Comparison of ENCODE assay signal across 19 cellular contexts in the genomic region with DNA sequence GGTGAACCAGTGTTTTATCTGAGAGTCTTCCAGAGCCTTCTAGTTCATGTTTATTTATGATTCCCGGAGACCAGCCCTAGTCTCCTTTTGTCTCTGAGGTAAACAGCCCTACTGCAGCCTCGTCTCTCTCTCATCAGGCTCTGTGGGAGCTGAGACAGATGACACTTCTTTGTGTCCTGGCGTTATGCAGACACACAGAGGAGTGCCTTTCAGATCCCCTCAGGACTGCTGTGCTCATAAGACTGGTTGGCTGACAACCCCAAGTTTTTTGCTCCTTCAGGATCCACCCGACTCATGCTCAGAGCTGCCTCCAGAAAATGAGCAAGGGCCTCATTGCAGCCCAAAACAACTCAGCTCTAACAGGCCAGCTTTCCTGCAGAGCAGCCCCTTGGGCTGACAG.
DNase-seq lines count a peak whose midpoint lies in the region; ATAC-seq and TF ChIP-seq lines count a peak whose summit lies in the region.
"Had no signal": no experiment of that assay in that cellular context is flagged by ENCODE, and none has a peak within 500 bp of the region (broad histone marks: within the 10 kb centered on the region; RNA-seq: fewer than 3 reads in every experiment).

No MANE protein-coding gene starts in this region.

- H3K23ac ChIP-seq in mesendoderm (ENCODE audit: low read length) = no peak overlapping the region

- H3K9me3 Mint-ChIP-seq in MCF 10A (ENCODE audit: unreplicated experiment) (no peaks in the 10 kb centered on the region), neural crest cell (no peaks in the 10 kb centered on the region)
- peaks cover 10% of the 10 kb centered on the region for H3K9me3 Mint-ChIP-seq in stimulated activated memory B cell treated with anti-CD40 and anti-IgM and Interleukin-4, amounts not matched to agents 10 μg/mL and 1 μg/mL and 100 μg/mL, for 72 hours

- peaks cover 10% of the 10 kb centered on the region for H3K4me1 Mint-ChIP-seq in MCF 10A (ENCODE audit: insufficient read depth, unreplicated experiment)
- peaks cover 32% of the 10 kb centered on the region for H3K4me1 Mint-ChIP-seq in neural crest cell
- no peaks in the 10 kb centered on the region for H3K4me1 Mint-ChIP-seq in stimulated activated memory B cell treated with anti-CD40 and anti-IgM and Interleukin-4, amounts not matched to agents 10 μg/mL and 1 μg/mL and 100 μg/mL, for 72 hours
- H3K4me1 Mint-ChIP-seq: B cell; CD4-positive, CD25-positive, alpha-beta regulatory T cell had no signal

- peaks cover 5% of the 10 kb centered on the region for H3K4me1 ChIP-seq in mammary epithelial cell (ENCODE audit: insufficient read depth, low read length)
- H3K4me1 ChIP-seq in ectodermal cell (ENCODE audit: control insufficient read depth, insufficient read depth, low read length) = peaks cover 12% of the 10 kb centered on the region
- H3K4me1 ChIP-seq in mesendoderm (ENCODE audit: control insufficient read depth, low read depth, low read length) = no peaks in the 10 kb centered on the region

- H3K27ac Mint-ChIP-seq in MCF 10A (ENCODE audit: low read depth, unreplicated experiment) = peak overlapping the region; percentile 60
- H3K27ac Mint-ChIP-seq in neural crest cell (ENCODE audit: unreplicated experiment) = peak overlapping the region; percentile 77
- no peak overlapping the region for H3K27ac Mint-ChIP-seq in stimulated activated memory B cell treated with anti-CD40 and anti-IgM and Interleukin-4, amounts not matched to agents 10 μg/mL and 1 μg/mL and 100 μg/mL, for 72 hours
- H3K27ac Mint-ChIP-seq: B cell; CD4-positive, CD25-positive, alpha-beta regulatory T cell had no signal

- H3K79me2 ChIP-seq in mammary epithelial cell (ENCODE audit: insufficient read depth, low read length) = no peaks in the 10 kb centered on the region
- no peaks in the 10 kb centered on the region for H3K79me2 ChIP-seq in mesendoderm (ENCODE audit: control insufficient read depth, insufficient read depth, low read length)

- no peak overlapping the region for H4K8ac ChIP-seq in mesendoderm (ENCODE audit: low read depth, low read length)

- H3K4me2 ChIP-seq in mammary epithelial cell (ENCODE audit: insufficient read depth, low read depth, low read length) (no peak overlapping the region), mesendoderm (ENCODE audit: low read length) (no peak overlapping the region)

- CTCF ChIA-PET in MCF 10A (lab: Yijun Ruan, JAX) (no interaction called here), mammary epithelial cell (lab: Charles Lee; ENCODE audit: low non-redundant PET) (no interaction called here)

- H4K20me1 ChIP-seq in mammary epithelial cell (ENCODE audit: insufficient read depth, low read length) = no peaks in the 10 kb centered on the region

- H3K9ac ChIP-seq in mammary epithelial cell (ENCODE audit: insufficient read depth, low read length) = no peak overlapping the region
- no peak overlapping the region for H3K9ac ChIP-seq in mesendoderm (ENCODE audit: low read length)

- H3K27me3 ChIP-seq in mammary epithelial cell (ENCODE audit: insufficient read depth, low read length) = no peaks in the 10 kb centered on the region
- H3K27me3 ChIP-seq in ectodermal cell (ENCODE audit: control insufficient read depth, insufficient read depth, low read length, poor library complexity, severe bottlenecking) = no peaks in the 10 kb centered on the region
- no peaks in the 10 kb centered on the region for H3K27me3 ChIP-seq in mesendoderm (ENCODE audit: insufficient read depth, low read length, poor library complexity)

- DNase-seq in MCF 10A (ENCODE audit: unreplicated experiment) (no peak), mammary epithelial cell (no peak), neural crest cell (ENCODE audit: low read depth, low spot score) (no peak), mesendoderm (no peak)
- DNase-seq: CD4-positive, CD25-positive, alpha-beta regulatory T cell; DMS79; GOT3; Karpas-422; NCI-H1417 treated with DMSO at 0.1 percent for 48 hours; NCI-H187; NCI-H2107; NCI-H226; NCI-H524 treated with DMSO at 0.1 percent for 48 hours; Right ventricle myocardium superior had no signal

- H3K9me3 ChIP-seq in mammary epithelial cell (replicated peaks; ENCODE audit: insufficient read depth, low read length) = no peaks in the 10 kb centered on the region
- H3K9me3 ChIP-seq in ectodermal cell (ENCODE audit: control insufficient read depth, low read length) = no peaks in the 10 kb centered on the region

- H3K56ac ChIP-seq in mesendoderm (ENCODE audit: low read length) = no peak overlapping the region

- no peak overlapping the region for H2BK120ac ChIP-seq in mesendoderm (ENCODE audit: low read depth, low read length)

- H3K27me3 Mint-ChIP-seq in MCF 10A (ENCODE audit: insufficient read depth, unreplicated experiment) (no peaks in the 10 kb centered on the region), neural crest cell (ENCODE audit: low read depth) (no peaks in the 10 kb centered on the region)
- H3K27me3 Mint-ChIP-seq in stimulated activated memory B cell treated with anti-CD40 and anti-IgM and Interleukin-4, amounts not matched to agents 10 μg/mL and 1 μg/mL and 100 μg/mL, for 72 hours = no peaks in the 10 kb centered on the region
- H3K27me3 Mint-ChIP-seq: B cell; CD4-positive, CD25-positive, alpha-beta regulatory T cell had no signal

- in situ Hi-C loops in mammary epithelial cell (cut with MboI; ENCODE audit: low sequenced_read_pairs in 2 of 2) = no loop called here

- H3K27ac ChIP-seq in mammary epithelial cell (ENCODE audit: insufficient read depth, low read depth, low read length) (no peak overlapping the region), ectodermal cell (ENCODE audit: insufficient read depth, low read depth, low read length, poor library complexity, severe bottlenecking) (peak overlapping the region; percentile 57), mesendoderm (ENCODE audit: low read depth, low read length) (no peak overlapping the region)

- no peak overlapping the region for H4K5ac ChIP-seq in mesendoderm (ENCODE audit: low read length)

- TF ChIP-seq CTCF in MCF 10A (IDR thresholded peaks at IDR 0.05; ENCODE audit: unreplicated experiment) (no peak), mammary epithelial cell (conservative IDR thresholded peaks at IDR 0.05 in 1 of 2, IDR thresholded peaks at IDR 0.05 in 1 of 2; ENCODE audit: extremely low read depth in 1 of 2, insufficient read depth in 1 of 2, low read depth in 1 of 2, low read length in 2 of 2) (no peak), neural crest cell (conservative IDR thresholded peaks at IDR 0.05) (no peak)

- WGBS in mammary epithelial cell (ENCODE audit: low coverage, missing lambda C conversion rate) = 50% methylated on average over 3 of the region's 4 CpGs
- WGBS in ectodermal cell, 2 experiments = 33 to 34% methylated on average over 4 of the region's 4 CpGs
- no CpG with 5 or more reads among the region's 4 CpGs for WGBS in mesendoderm (ENCODE audit: extremely low coverage, insufficient coverage, low lambda C conversion rate)

- POLR2A ChIA-PET in MCF 10A (lab: Yijun Ruan, JAX) = no interaction called here

- H3K36me3 ChIP-seq in mammary epithelial cell (ENCODE audit: insufficient read depth, low read length) (no peaks in the 10 kb centered on the region), ectodermal cell (ENCODE audit: control insufficient read depth, insufficient read depth, low read length) (no peaks in the 10 kb centered on the region), mesendoderm (ENCODE audit: control insufficient read depth, insufficient read depth, low read length) (no peaks in the 10 kb centered on the region)

- H3K4me3 Mint-ChIP-seq in MCF 10A (ENCODE audit: unreplicated experiment) = no peak overlapping the region
- H3K4me3 Mint-ChIP-seq in neural crest cell = no peak overlapping the region
- H3K4me3 Mint-ChIP-seq in stimulated activated memory B cell treated with anti-CD40 and anti-IgM and Interleukin-4, amounts not matched to agents 10 μg/mL and 1 μg/mL and 100 μg/mL, for 72 hours = no peak overlapping the region
- H3K4me3 Mint-ChIP-seq: B cell; CD4-positive, CD25-positive, alpha-beta regulatory T cell had no signal

- intact Hi-C loops in MCF 10A (cut with micrococcal nuclease) = no loop called here
- intact Hi-C loops in mammary epithelial cell (cut with micrococcal nuclease) = no loop called here

- H3K18ac ChIP-seq in mesendoderm (ENCODE audit: low read length) = no peak overlapping the region

- peak; percentile 24 for ATAC-seq in stimulated activated memory B cell treated with anti-CD40 and anti-IgM and Interleukin-4, amounts not matched to agents 10 μg/mL and 1 μg/mL and 100 μg/mL, for 72 hours
- ATAC-seq in GM21737 (IDR thresholded peaks at IDR 0.05; ENCODE audit: unreplicated experiment) (no peak), GM19035 (IDR thresholded peaks at IDR 0.05; ENCODE audit: unreplicated experiment) (no peak)

- dilution Hi-C loops in mammary epithelial cell (cut with HindIII; ENCODE audit: low sequenced_read_pairs) = no loop called here

- no peak overlapping the region for H2BK15ac ChIP-seq in mesendoderm (replicated peaks; ENCODE audit: low read depth)

- no peaks in the 10 kb centered on the region for H3K36me3 Mint-ChIP-seq in MCF 10A (ENCODE audit: insufficient read depth, unreplicated experiment)
- no peaks in the 10 kb centered on the region for H3K36me3 Mint-ChIP-seq in neural crest cell (ENCODE audit: low read depth)
- H3K36me3 Mint-ChIP-seq in stimulated activated memory B cell treated with anti-CD40 and anti-IgM and Interleukin-4, amounts not matched to agents 10 μg/mL and 1 μg/mL and 100 μg/mL, for 72 hours = no peaks in the 10 kb centered on the region
- H3K36me3 Mint-ChIP-seq: CD4-positive, CD25-positive, alpha-beta regulatory T cell had no signal

- H3K79me1 ChIP-seq in mesendoderm (ENCODE audit: low read length) = no peaks in the 10 kb centered on the region

- H3K4me3 ChIP-seq in mammary epithelial cell (replicated peaks in 1 of 3; ENCODE audit: insufficient read depth in 1 of 3, low read depth in 2 of 3, low read length in 3 of 3) = no peak overlapping the region
- H3K4me3 ChIP-seq in ectodermal cell (ENCODE audit: insufficient read depth, low read depth, low read length) = no peak overlapping the region
- H3K4me3 ChIP-seq in mesendoderm (ENCODE audit: low read length) = no peak overlapping the region

- no peak overlapping the region for H3K4ac ChIP-seq in mesendoderm (ENCODE audit: low read depth, low read length)

- no peak overlapping the region for H2BK5ac ChIP-seq in mesendoderm (ENCODE audit: low read length)

- BruUV-seq in MCF 10A (replicated peaks; lab: Mats Ljungman, UMichigan) = no TSS peak
- BruUV-seq in mammary epithelial cell (replicated peaks; lab: Mats Ljungman, UMichigan) = no TSS peak

- no peak overlapping the region for H2AFZ ChIP-seq in mammary epithelial cell (ENCODE audit: low read depth, low read length)

- H2AK5ac ChIP-seq in mesendoderm (ENCODE audit: low read length) = no peak overlapping the region
